ENCODE assay signal across 27 cellular contexts in genomic region chr3:133289322-133289721, GRCh38.
DNase-seq lines count a peak whose midpoint lies in the region; ATAC-seq, FAIRE-seq and TF ChIP-seq lines count a peak whose summit lies in the region.
"Had no signal": no experiment of that assay in that cellular context is flagged by ENCODE, and none has a peak within 500 bp of the region (broad histone marks: within the 10 kb centered on the region; RNA-seq: fewer than 3 reads in every experiment).

No MANE protein-coding gene starts in this region.

- 0% methylated on average over 2 of the region's 3 CpGs for WGBS in HepG2 (ENCODE audit: low lambda C conversion rate)
- WGBS in right lobe of liver (ENCODE audit: insufficient coverage, low coverage, low lambda C conversion rate, missing lambda C conversion rate): 64% methylated on average over 3 of the region's 3 CpGs
- WGBS in mesendoderm (ENCODE audit: extremely low coverage, insufficient coverage, low lambda C conversion rate): no CpG with 5 or more reads among the region's 3 CpGs

- no peak overlapping the region for H2BK15ac ChIP-seq in mesendoderm (replicated peaks; ENCODE audit: low read depth)

- no peak overlapping the region for H2AFZ ChIP-seq in HepG2 (ENCODE audit: low read length)
- H2AFZ ChIP-seq: GM23338 had no signal

- H4K8ac ChIP-seq in mesendoderm (ENCODE audit: low read depth, low read length): no peak overlapping the region

- H3K4me1 ChIP-seq in HepG2 (ENCODE audit: insufficient read depth, low read length): no peaks in the 10 kb centered on the region
- no peaks in the 10 kb centered on the region for H3K4me1 ChIP-seq in right lobe of liver
- H3K4me1 ChIP-seq in mesendoderm (ENCODE audit: control insufficient read depth, low read depth, low read length): peaks cover 3% of the 10 kb centered on the region
- peaks cover 13% of the 10 kb centered on the region for H3K4me1 ChIP-seq in left ventricle myocardium inferior
- H3K4me1 ChIP-seq: A549 had no signal

- peak overlapping the region; percentile 22 for H2AK5ac ChIP-seq in mesendoderm (ENCODE audit: low read length)

- H3K9ac ChIP-seq in HepG2 (ENCODE audit: insufficient read depth, low read depth, low read length): no peak overlapping the region
- no peak overlapping the region for H3K9ac ChIP-seq in mesendoderm (ENCODE audit: low read length)
- H3K9ac ChIP-seq: BLaER1 treated with 17β-estradiol and CSF1 and Interleukin-3, amounts not matched to agents 10 nM and 100 nM had no signal

- H4K20me1 ChIP-seq in HepG2 (ENCODE audit: insufficient read depth, low read length): no peaks in the 10 kb centered on the region
- H4K20me1 ChIP-seq: BLaER1 treated with 17β-estradiol and CSF1 and Interleukin-3, amounts not matched to agents 10 nM and 100 nM had no signal

- H3K79me2 ChIP-seq in HepG2 (ENCODE audit: insufficient read depth, low read length) (no peaks in the 10 kb centered on the region), mesendoderm (ENCODE audit: control insufficient read depth, insufficient read depth, low read length) (no peaks in the 10 kb centered on the region)

- H3K36me3 ChIP-seq in HepG2 (replicated peaks in 1 of 2; ENCODE audit: control insufficient read depth in 1 of 2, insufficient read depth in 2 of 2, low read length in 2 of 2) (no peaks in the 10 kb centered on the region), right lobe of liver (no peaks in the 10 kb centered on the region), WERI-Rb-1 (no peaks in the 10 kb centered on the region), mesendoderm (ENCODE audit: control insufficient read depth, insufficient read depth, low read length) (no peaks in the 10 kb centered on the region), left ventricle myocardium inferior (no peaks in the 10 kb centered on the region)
- H3K36me3 ChIP-seq: BE2C; BLaER1 treated with 17β-estradiol and CSF1 and Interleukin-3, amounts not matched to agents 10 nM and 100 nM had no signal

- POLR2A ChIA-PET in HepG2 (lab: Yijun Ruan, JAX): no interaction called here

- H3K4me3 Mint-ChIP-seq in activated T-cell treated with anti-CD3 and anti-CD28 coated beads, Interleukin-2, amount 50 U/mL, for 4 hours: no peak overlapping the region
- H3K4me3 Mint-ChIP-seq: CD14-positive monocyte; CD4-positive, alpha-beta T cell; CD8-positive, alpha-beta memory T cell; GM23338; H9; HFFc6 had no signal

- H3K9me3 ChIP-seq in HepG2 (ENCODE audit: low read length) (no peaks in the 10 kb centered on the region), right lobe of liver (no peaks in the 10 kb centered on the region), WERI-Rb-1 (ENCODE audit: severe bottlenecking) (peaks cover 2% of the 10 kb centered on the region), left ventricle myocardium inferior (replicated peaks) (no peaks in the 10 kb centered on the region)
- H3K9me3 ChIP-seq: A549; BE2C; BLaER1 treated with 17β-estradiol and CSF1 and Interleukin-3, amounts not matched to agents 10 nM and 100 nM had no signal

- no peak overlapping the region for H3K18ac ChIP-seq in mesendoderm (ENCODE audit: low read length)

- TF ChIP-seq CTCF in HepG2 (CRISPR knock-in tag; IDR thresholded peaks at IDR 0.05) (no peak), right lobe of liver (IDR thresholded peaks at IDR 0.05) (no peak), WERI-Rb-1 (IDR thresholded peaks at IDR 0.05; ENCODE audit: low read depth, low read length) (no peak), left ventricle myocardium inferior (IDR thresholded peaks at IDR 0.05; ENCODE audit: borderline replicate concordance) (no peak)

- FAIRE-seq in HepG2 (lab: Jason Lieb, UNC): no peak
- FAIRE-seq: A549, GM12878, GM18507 had no signal

- no peak overlapping the region for H2BK120ac ChIP-seq in mesendoderm (ENCODE audit: low read depth, low read length)

- H3K4ac ChIP-seq in mesendoderm (ENCODE audit: low read depth, low read length): no peak overlapping the region

- H3K9me3 Mint-ChIP-seq in activated T-cell treated with anti-CD3 and anti-CD28 coated beads, Interleukin-2, amount 50 U/mL, for 4 hours: no peaks in the 10 kb centered on the region
- H3K9me3 Mint-ChIP-seq: CD4-positive, alpha-beta T cell; GM23338; H9; HFFc6 had no signal

- CTCF ChIA-PET in HepG2 (lab: Yijun Ruan, JAX; ENCODE audit: low intra/inter-chr PET ratio, low total read pairs): no interaction called here

- no peaks in the 10 kb centered on the region for H3K4me1 Mint-ChIP-seq in activated T-cell treated with anti-CD3 and anti-CD28 coated beads, Interleukin-2, amount 50 U/mL, for 4 hours (ENCODE audit: low read depth)
- H3K4me1 Mint-ChIP-seq: CD14-positive monocyte; CD8-positive, alpha-beta memory T cell had no signal

- no peak for TF ChIP-seq RAD21 in HepG2 (CRISPR knock-in tag; IDR thresholded peaks at IDR 0.05)

- ATAC-seq in HepG2 (no peak), right lobe of liver (no peak), SK-N-SH treated with all-trans-retinoic acid at 6 μM for 48 hours (no peak)
- ATAC-seq in activated T-cell treated with anti-CD3 and anti-CD28 coated beads, Interleukin-2, amount 50 U/mL, for 4 hours: no peak
- ATAC-seq: A549, GM12878, GM23338, HCT116 had no signal

- in situ Hi-C loops in HepG2 (cut with HindIII; ENCODE audit: extremely low pct_ligation_motif_present, low pct_unique_long_range_greater_than_20kb): no loop called here

- H3K4me2 ChIP-seq in HepG2 (ENCODE audit: low read depth, low read length): no peak overlapping the region
- no peak overlapping the region for H3K4me2 ChIP-seq in mesendoderm (ENCODE audit: low read length)
- H3K4me2 ChIP-seq: A549; BLaER1 treated with 17β-estradiol and CSF1 and Interleukin-3, amounts not matched to agents 10 nM and 100 nM; GM23338 had no signal

- peaks cover 10% of the 10 kb centered on the region for H3K27me3 Mint-ChIP-seq in activated T-cell treated with anti-CD3 and anti-CD28 coated beads, Interleukin-2, amount 50 U/mL, for 4 hours (ENCODE audit: low read depth)

- no peak overlapping the region for H3K27ac ChIP-seq in HepG2 (ENCODE audit: extremely low read length, insufficient read depth, low read length)
- H3K27ac ChIP-seq in right lobe of liver: no peak overlapping the region
- H3K27ac ChIP-seq in WERI-Rb-1: peak overlapping the region; percentile 66; the same call in 1 of the 2 replicates
- H3K27ac ChIP-seq in mesendoderm (ENCODE audit: low read depth, low read length): no peak overlapping the region
- H3K27ac ChIP-seq in left ventricle myocardium inferior (replicated peaks): no peak overlapping the region
- H3K27ac ChIP-seq: A549; BLaER1 treated with 17β-estradiol and CSF1 and Interleukin-3, amounts not matched to agents 10 nM and 100 nM had no signal

- H3K23ac ChIP-seq in mesendoderm (ENCODE audit: low read length): no peak overlapping the region

- intact Hi-C loops in HepG2 (cut with micrococcal nuclease; ENCODE audit: unreplicated experiment): no loop called here
- intact Hi-C loops in right lobe of liver (cut with DNase I): no loop called here
- intact Hi-C loops in left ventricle myocardium inferior (cut with micrococcal nuclease): no loop called here

- H3K36me3 Mint-ChIP-seq in activated T-cell treated with anti-CD3 and anti-CD28 coated beads, Interleukin-2, amount 50 U/mL, for 4 hours (ENCODE audit: insufficient read depth): no peaks in the 10 kb centered on the region
- H3K36me3 Mint-ChIP-seq: CD14-positive monocyte; CD8-positive, alpha-beta memory T cell had no signal

- H3K4me3 ChIP-seq in HepG2 (replicated peaks in 1 of 3; ENCODE audit: insufficient read depth in 1 of 3, low read depth in 2 of 3, low read length in 3 of 3) (no peak overlapping the region), right lobe of liver (no peak overlapping the region), WERI-Rb-1 (ENCODE audit: low read depth, low read length) (no peak overlapping the region), mesendoderm (ENCODE audit: low read length) (no peak overlapping the region), left ventricle myocardium inferior (no peak overlapping the region)
- H3K4me3 ChIP-seq: A549; BLaER1 treated with 17β-estradiol and CSF1 and Interleukin-3, amounts not matched to agents 10 nM and 100 nM; GM12878; GM23338 had no signal

- H3K79me1 ChIP-seq in mesendoderm (ENCODE audit: low read length): no peaks in the 10 kb centered on the region

- no peak for DNase-seq in HepG2 (ENCODE audit: low spot score)
- DNase-seq in right lobe of liver: no peak
- no peak for DNase-seq in WERI-Rb-1
- peak; percentile 11 to 32 for DNase-seq in dermis microvascular lymphatic vessel endothelial cell (ENCODE audit: low read depth in 2 of 2)
- DNase-seq in mesendoderm: no peak
- no peak for DNase-seq in activated T-cell treated with anti-CD3 and anti-CD28 coated beads, Interleukin-2, amount 50 U/mL, for 4 hours
- DNase-seq in left ventricle myocardium inferior: no peak
- DNase-seq: 8988T; ACHN; AML-193; BE2C; CD4-positive, alpha-beta T cell; CD8-positive, alpha-beta memory T cell; DMS 273 treated with DMSO at 0.1 percent for 48 hours; DMS79; EL; GDM1; H9; HFFc6 had no signal

- peaks cover 0 to 2% of the 10 kb centered on the region in 2 experiments; a peak in 1 of 5 replicates for H3K27me3 ChIP-seq in HepG2 (ENCODE audit: control insufficient read depth in 1 of 2, insufficient read depth in 2 of 2, low read length in 2 of 2)
- H3K27me3 ChIP-seq in right lobe of liver: no peaks in the 10 kb centered on the region
- no peaks in the 10 kb centered on the region for H3K27me3 ChIP-seq in WERI-Rb-1 (ENCODE audit: insufficient read depth, low read depth, severe bottlenecking)
- no peaks in the 10 kb centered on the region for H3K27me3 ChIP-seq in mesendoderm (ENCODE audit: insufficient read depth, low read length, poor library complexity)
- no peaks in the 10 kb centered on the region for H3K27me3 ChIP-seq in left ventricle myocardium inferior (ENCODE audit: low read depth)
- H3K27me3 ChIP-seq: BE2C; BLaER1 treated with 17β-estradiol and CSF1 and Interleukin-3, amounts not matched to agents 10 nM and 100 nM had no signal

- H2BK5ac ChIP-seq in mesendoderm (ENCODE audit: low read length): no peak overlapping the region

- BruUV-seq in HepG2 (replicated peaks; lab: Mats Ljungman, UMichigan): no TSS peak

- no peak overlapping the region for H4K5ac ChIP-seq in mesendoderm (ENCODE audit: low read length)

- no peak for TF ChIP-seq POLR2A in HepG2 (IDR thresholded peaks at IDR 0.05; ENCODE audit: insufficient read depth in 1 of 2, low read depth in 2 of 2, low read length in 2 of 2)
- TF ChIP-seq POLR2A in right lobe of liver (IDR thresholded peaks at IDR 0.05): no peak

- TF ChIP-seq EP300 in HepG2 (IDR thresholded peaks at IDR 0.05; ENCODE audit: low read depth in 2 of 2, low read length in 2 of 2): no peak
- no peak for TF ChIP-seq EP300 in HepG2 (CRISPR knock-in tag; IDR thresholded peaks at IDR 0.05; ENCODE audit: borderline replicate concordance)

- H3K56ac ChIP-seq in mesendoderm (ENCODE audit: low read length): no peak overlapping the region

TF ChIP-seq in HepG2, 621 proteins besides CTCF, POLR2A, EP300 and RAD21 (continues in another document):
- no peak for TF ChIP-seq ZFYVE20 (CRISPR knock-in tag; IDR thresholded peaks at IDR 0.05; ENCODE audit: borderline replicate concordance, low read depth)
- peak; percentile 22; the same call in 1 of the 2 replicates for TF ChIP-seq CREB1 (IDR thresholded peaks at IDR 0.05)
- no peak for TF ChIP-seq CREB1 (CRISPR knock-in tag; IDR thresholded peaks at IDR 0.05)

TF ChIP-seq in SK-N-SH treated with all-trans-retinoic acid at 6 μM for 48 hours, 23 proteins besides CTCF, POLR2A, EP300 and RAD21 (continues in another document):
- TF ChIP-seq ZC3H10 (CRISPR knock-in tag; IDR thresholded peaks at IDR 0.05) (no peak), OSR1 (CRISPR knock-in tag; IDR thresholded peaks at IDR 0.05) (no peak), RARB (CRISPR knock-in tag; IDR thresholded peaks at IDR 0.05) (no peak)

Comparison
In these comparisons a context has a peak if more than half of its experiments do, and no peak if none do; other contexts are left out.
1. DNase-seq: peak in dermis microvascular lymphatic vessel endothelial cell (2 of 2); none in HepG2 (single experiment), right lobe of liver (0 of 3), WERI-Rb-1 (single experiment), mesendoderm (single experiment), activated T-cell treated with anti-CD3 and anti-CD28 coated beads, Interleukin-2, amount 50 U/mL, for 4 hours (single experiment) and left ventricle myocardium inferior (single experiment).